Comparison of ENCODE assay signal across 8 cellular contexts in the genomic region with DNA sequence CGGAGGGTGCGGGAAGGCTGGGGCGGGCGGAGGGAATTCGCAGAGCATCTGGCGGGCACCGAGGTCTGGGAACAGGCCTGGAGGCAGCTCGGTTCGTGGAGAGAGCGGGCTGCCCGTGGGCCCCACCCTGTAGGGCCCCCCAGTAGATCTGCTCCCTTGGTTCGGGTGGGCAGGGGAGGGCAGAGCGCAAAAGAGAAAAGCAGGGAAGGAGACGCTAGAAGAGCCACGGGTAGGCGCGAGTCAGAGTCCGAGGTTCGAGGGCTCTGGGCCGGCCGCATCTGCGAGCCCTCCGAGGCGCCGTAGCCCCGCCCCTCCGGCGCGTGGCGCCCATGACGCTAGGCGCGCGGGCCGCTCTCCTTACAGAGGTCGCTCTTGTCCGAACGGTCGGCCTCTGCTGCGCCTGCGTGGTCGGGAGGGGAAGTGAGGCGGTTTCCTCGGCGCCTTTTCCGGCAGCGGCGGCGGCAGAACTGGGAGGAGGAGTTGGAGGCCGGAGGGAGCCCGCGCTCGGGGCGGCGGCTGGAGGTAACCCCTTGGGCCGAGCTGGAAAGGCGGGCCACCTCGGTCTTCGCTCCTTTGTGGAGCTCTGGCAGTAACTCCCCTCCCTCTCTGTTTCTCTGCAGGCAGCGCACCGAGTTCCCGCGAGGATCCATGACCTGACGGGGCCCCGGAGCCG. TPM values are rescaled to one million over a fixed set of nuclear protein-coding genes. Genes with fewer than 3 reads are reported as not detected.
A peak's percentile ranks its signal among the peaks of the same experiment; 100 is the strongest.
DNase-seq lines count a peak whose midpoint lies in the region; ATAC-seq and TF ChIP-seq lines count a peak whose summit lies in the region.

Gene ARF6, plus strand, starts transcription at position 447 of the 673 bp plus-strand sequence. CDS start 655 bp downstream, outside the sequence.

- H3K27ac Mint-ChIP-seq in nephron, result peak within 1 kb of the TSS; percentile 99 to 100 (median 100)
- H3K27ac Mint-ChIP-seq in stimulated activated naive CD8-positive, alpha-beta T cell treated with anti-CD3 and anti-CD28 coated beads, Interleukin-15, Interleukin-2, amounts not matched to agents 100 ng/mL and 50 ng/mL, for 24 hours, result peak within 1 kb of the TSS; percentile 99

- no peaks in the 10 kb centered on the region for H3K27me3 ChIP-seq in RWPE2 (ENCODE audit: insufficient read depth, poor library complexity, severe bottlenecking)

- peaks cover 23% of the 10 kb centered on the region for H3K4me1 ChIP-seq in RWPE2 (ENCODE audit: insufficient read depth, poor library complexity, severe bottlenecking)

- DNase-seq in ELF-1 (ENCODE audit: low read depth, low spot score), result peak; percentile 98
- DNase-seq in H4 (ENCODE audit: low spot score), result peak; percentile 96
- peak; percentile 98 for DNase-seq in LoVo (ENCODE audit: low spot score)
- peak; percentile 100 for DNase-seq in RWPE2 (ENCODE audit: low spot score)
- DNase-seq in activated T-helper 9 cell treated with anti-CD3 and anti-CD28 coated beads, Interleukin-2, amount 50 U/mL, for 16 hours (ENCODE audit: low read depth), result peak; percentile 96
- DNase-seq in fibroblast of pulmonary artery (ENCODE audit: low read depth), result peak; percentile 98

- no peaks in the 10 kb centered on the region for H3K27me3 Mint-ChIP-seq in nephron (ENCODE audit: low read depth)
- no peaks in the 10 kb centered on the region for H3K27me3 Mint-ChIP-seq in stimulated activated naive CD8-positive, alpha-beta T cell treated with anti-CD3 and anti-CD28 coated beads, Interleukin-15, Interleukin-2, amounts not matched to agents 100 ng/mL and 50 ng/mL, for 24 hours

- peak within 1 kb of the TSS; percentile 88 for H3K27ac ChIP-seq in RWPE2 (ENCODE audit: poor library complexity, severe bottlenecking)

- peak within 1 kb of the TSS; percentile 92 to 96 (median 96) for H3K4me3 Mint-ChIP-seq in nephron
- H3K4me3 Mint-ChIP-seq in stimulated activated naive CD8-positive, alpha-beta T cell treated with anti-CD3 and anti-CD28 coated beads, Interleukin-15, Interleukin-2, amounts not matched to agents 100 ng/mL and 50 ng/mL, for 24 hours, result peak within 1 kb of the TSS; percentile 93

- peaks cover 37% of the 10 kb centered on the region for H3K4me1 Mint-ChIP-seq in nephron
- peaks cover 45% of the 10 kb centered on the region for H3K4me1 Mint-ChIP-seq in stimulated activated naive CD8-positive, alpha-beta T cell treated with anti-CD3 and anti-CD28 coated beads, Interleukin-15, Interleukin-2, amounts not matched to agents 100 ng/mL and 50 ng/mL, for 24 hours (ENCODE audit: low read depth)

- H3K9me3 Mint-ChIP-seq in nephron, result no peaks in the 10 kb centered on the region
- H3K9me3 Mint-ChIP-seq in stimulated activated naive CD8-positive, alpha-beta T cell treated with anti-CD3 and anti-CD28 coated beads, Interleukin-15, Interleukin-2, amounts not matched to agents 100 ng/mL and 50 ng/mL, for 24 hours, result no peaks in the 10 kb centered on the region

- H3K9me3 ChIP-seq in RWPE2 (ENCODE audit: severe bottlenecking), result no peaks in the 10 kb centered on the region

- H3K4me3 ChIP-seq in RWPE2 (ENCODE audit: severe bottlenecking), result peak within 1 kb of the TSS; percentile 81
- H3K4me3 ChIP-seq in fibroblast of pulmonary artery (replicated peaks; ENCODE audit: low read depth, low read length), result peak within 1 kb of the TSS; percentile 93

- TF ChIP-seq CTCF in RWPE2 (IDR thresholded peaks at IDR 0.05; ENCODE audit: poor library complexity, severe bottlenecking) (peak; percentile 47), fibroblast of pulmonary artery (IDR thresholded peaks at IDR 0.05; ENCODE audit: low read length, missing control alignments) (no peak), nephron (IDR thresholded peaks at IDR 0.05; ENCODE audit: unreplicated experiment in 3 of 3) (peak in 1 of 3 experiments; percentile 15)

- peaks cover 32% of the 10 kb centered on the region for H3K36me3 Mint-ChIP-seq in nephron (ENCODE audit: low read depth)
- H3K36me3 Mint-ChIP-seq in stimulated activated naive CD8-positive, alpha-beta T cell treated with anti-CD3 and anti-CD28 coated beads, Interleukin-15, Interleukin-2, amounts not matched to agents 100 ng/mL and 50 ng/mL, for 24 hours (ENCODE audit: low read depth), result peaks cover 52% of the 10 kb centered on the region

- peak; percentile 92 for ATAC-seq in RWPE2 (ENCODE audit: low read depth)

- H3K36me3 ChIP-seq in RWPE2 (ENCODE audit: low read depth), result peaks cover 44% of the 10 kb centered on the region

RNA-seq across cellular contexts. Expression of gene ARF6, which starts in this region (rescaled TPM):
- 20.8 and 32.7 TPM in 2 replicates for total RNA-seq in H4 (2014; rRNA removed; shearing (Covaris generic))

Comparison
In these comparisons a context has a peak if more than half of its experiments do, and no peak if none do; other contexts are left out.
1. Peak in every context shown above with its lines: DNase-seq, ATAC-seq, H3K4me3 ChIP-seq and H3K27ac ChIP-seq.